8 cellular contexts compared by ENCODE assay signal in the genomic region with DNA sequence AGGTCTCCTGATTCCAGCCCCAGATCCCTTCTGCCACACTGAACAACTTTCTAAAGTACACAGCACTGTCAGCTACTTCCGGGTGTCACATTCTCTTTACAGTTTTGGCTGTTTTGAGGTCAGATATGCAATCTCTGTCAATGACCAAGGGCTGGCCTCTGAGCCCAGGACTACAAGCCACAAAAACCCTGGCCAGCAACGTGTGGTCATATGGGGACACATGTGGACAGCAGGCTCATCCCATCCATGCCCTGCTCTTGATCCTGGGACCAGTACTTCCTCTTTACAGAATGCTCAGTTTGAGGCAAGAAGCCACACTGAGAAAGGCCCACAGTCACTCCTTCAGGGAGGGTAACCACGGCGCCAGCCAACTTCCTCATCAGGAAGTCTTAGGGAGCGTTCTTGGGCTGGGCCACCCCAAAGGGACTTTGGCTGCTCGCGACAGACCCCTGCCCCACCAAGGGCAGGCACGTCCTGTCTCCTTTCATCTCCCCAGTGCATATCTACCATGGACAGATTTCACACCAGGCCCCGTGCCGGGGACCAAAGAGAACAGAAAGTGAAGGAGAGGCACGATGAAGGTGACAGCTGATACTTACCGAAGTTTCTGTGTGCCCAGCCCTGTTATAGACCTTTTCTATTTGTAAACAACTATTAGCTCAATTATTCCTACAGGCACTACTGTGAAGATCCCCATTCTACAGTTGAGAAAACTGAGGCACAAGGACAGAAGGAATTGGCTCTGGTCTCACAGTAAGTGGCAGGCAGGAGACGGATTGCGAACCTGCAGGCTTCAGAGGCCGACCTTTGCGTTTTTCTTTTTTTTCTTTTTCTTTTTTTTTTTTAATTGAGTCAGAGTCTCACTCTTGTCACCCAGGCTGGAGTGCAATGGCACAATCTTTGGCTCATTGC. TPM values are rescaled to one million over a fixed set of nuclear protein-coding genes. Genes with fewer than 3 reads are reported as not detected.
DNase-seq lines count a peak whose midpoint lies in the region; ATAC-seq and TF ChIP-seq lines count a peak whose summit lies in the region.

No MANE protein-coding gene starts in this region.

- no peak for TF ChIP-seq RAD21 in liver (IDR thresholded peaks at IDR 0.05)

- ATAC-seq in GM19397 (IDR thresholded peaks at IDR 0.05; ENCODE audit: unreplicated experiment) (peak; percentile 56), HG03432 (IDR thresholded peaks at IDR 0.05; ENCODE audit: unreplicated experiment) (peak; percentile 58)
- peak; percentile 55 to 73 for ATAC-seq in activated T-cell treated with anti-CD3 and anti-CD28 coated beads, Interleukin-2, amount 50 U/mL, for 4 hours

- DNase-seq in activated T-cell treated with anti-CD3 and anti-CD28 coated beads, Interleukin-2, amount 50 U/mL, for 4 hours: no peak
- DNase-seq in epidermal melanocyte (ENCODE audit: insufficient read length, low spot score): no peak
- no peak for DNase-seq in superior temporal gyrus (ENCODE audit: extremely low spot score)
- no peak for DNase-seq in NCI-H526 (lab: John Stamatoyannopoulos, UW)

- H3K9ac ChIP-seq in BLaER1 (peak overlapping the region; percentile 27; the same call in 1 of the 2 replicates), liver (ENCODE audit: low read depth in 1 of 2, low read length in 2 of 2) (no peak overlapping the region)

- peaks cover 78% of the 10 kb centered on the region for H3K4me1 Mint-ChIP-seq in activated T-cell treated with anti-CD3 and anti-CD28 coated beads, Interleukin-2, amount 50 U/mL, for 4 hours (ENCODE audit: low read depth)

- peaks cover 80% of the 10 kb centered on the region for H3K4me1 ChIP-seq in BLaER1
- H3K4me1 ChIP-seq in liver (ENCODE audit: control insufficient read depth in 4 of 4, insufficient read depth in 4 of 4, low read length in 3 of 4): peaks cover 0 to 2% (median 0%) of the 10 kb centered on the region in 4 donors

- H3K36me3 Mint-ChIP-seq in activated T-cell treated with anti-CD3 and anti-CD28 coated beads, Interleukin-2, amount 50 U/mL, for 4 hours (ENCODE audit: insufficient read depth): peaks cover 44% of the 10 kb centered on the region

- H3K9me3 Mint-ChIP-seq in activated T-cell treated with anti-CD3 and anti-CD28 coated beads, Interleukin-2, amount 50 U/mL, for 4 hours: no peaks in the 10 kb centered on the region

- TF ChIP-seq CTCF in liver (IDR thresholded peaks at IDR 0.05; ENCODE audit: low read depth, low read length, missing input control): no peak

- no peak overlapping the region for H3K4me3 ChIP-seq in BLaER1
- H3K4me3 ChIP-seq in liver (ENCODE audit: low read depth in 1 of 3, low read length in 3 of 3): no peak overlapping the region

- H3K27me3 ChIP-seq in BLaER1: no peaks in the 10 kb centered on the region
- no peaks in the 10 kb centered on the region for H3K27me3 ChIP-seq in liver (ENCODE audit: control insufficient read depth in 4 of 4, insufficient read depth in 4 of 4, low read length in 3 of 4)

- WGBS in liver: 75% methylated on average over 16 of the region's 16 CpGs

- H3K4me3 Mint-ChIP-seq in activated T-cell treated with anti-CD3 and anti-CD28 coated beads, Interleukin-2, amount 50 U/mL, for 4 hours: peak overlapping the region; percentile 69

- H4K20me1 ChIP-seq in BLaER1: peaks cover 87% of the 10 kb centered on the region

- H3K4me2 ChIP-seq in BLaER1: peak overlapping the region; percentile 69

- H3K27ac ChIP-seq in BLaER1: peak overlapping the region; percentile 37; the same call in 1 of the 2 replicates
- H3K27ac ChIP-seq in liver (ENCODE audit: low read depth in 1 of 2, low read length in 2 of 2): peak overlapping the region; percentile 7 to 25

- H3K36me3 ChIP-seq in BLaER1: peaks cover 84% of the 10 kb centered on the region
- no peaks in the 10 kb centered on the region for H3K36me3 ChIP-seq in liver (ENCODE audit: control insufficient read depth in 4 of 4, insufficient read depth in 3 of 4, low read depth in 1 of 4, low read length in 3 of 4)

- H3K9me3 ChIP-seq in BLaER1 (no peaks in the 10 kb centered on the region), liver (ENCODE audit: control insufficient read depth in 4 of 4, low read length in 3 of 4) (no peaks in the 10 kb centered on the region)

- H3K27me3 Mint-ChIP-seq in activated T-cell treated with anti-CD3 and anti-CD28 coated beads, Interleukin-2, amount 50 U/mL, for 4 hours (ENCODE audit: low read depth): no peaks in the 10 kb centered on the region

TF ChIP-seq in liver, 16 proteins besides CTCF, POLR2A, EP300 and RAD21:
- TF ChIP-seq FOXA1 (IDR thresholded peaks at IDR 0.05) (no peak), RXRA (IDR thresholded peaks at IDR 0.05) (peak in 1 of 2 donors; percentile 22)

RNA-seq across cellular contexts. Expression of a gene that starts 37.3 kb away (rescaled TPM):
- 10 to 100 TPM; 62.1 to 79.0 (median 72.6) TPM for total RNA-seq in activated T-cell treated with anti-CD3 and anti-CD28 coated beads, Interleukin-2, amount 50 U/mL, for 4 hours
- total RNA-seq in liver: 10 to 100 TPM; 11.5 to 21.7 TPM
- 1 to 10 TPM; 2.8 to 3.9 TPM for polyA plus RNA-seq in liver

RNA-seq across cellular contexts. Expression of a gene that starts 43.2 kb away (rescaled TPM):
- not detected for total RNA-seq in activated T-cell treated with anti-CD3 and anti-CD28 coated beads, Interleukin-2, amount 50 U/mL, for 4 hours
- total RNA-seq in liver: not detected
- polyA plus RNA-seq in liver: not detected
